In genomic region chr3:111485086-111485485, GRCh38 we compare ENCODE assay signal across 22 cellular contexts. TPM values are rescaled to one million over a fixed set of nuclear protein-coding genes. Genes with fewer than 3 reads are reported as not detected.
DNase-seq lines count a peak whose midpoint lies in the region; ATAC-seq, FAIRE-seq and TF ChIP-seq lines count a peak whose summit lies in the region.
"Had no signal": no experiment of that assay in that cellular context is flagged by ENCODE, and none has a peak within 500 bp of the region (broad histone marks: within the 10 kb centered on the region; RNA-seq: fewer than 3 reads in every experiment).

No MANE protein-coding gene starts in this region.

- TF ChIP-seq POLR2A in K562 (conservative IDR thresholded peaks at IDR 0.05): no peak

- H4K20me1 ChIP-seq in GM23248 (ENCODE audit: insufficient read depth) (no peaks in the 10 kb centered on the region), K562 (replicated peaks; ENCODE audit: control insufficient read depth, insufficient read depth, low read length) (no peaks in the 10 kb centered on the region)

- H3K27me3 ChIP-seq in GM23248 (replicated peaks; ENCODE audit: insufficient read depth) (no peaks in the 10 kb centered on the region), K562 (ENCODE audit: control insufficient read depth in 2 of 2, insufficient read depth in 2 of 2, low read length in 2 of 2) (no peaks in the 10 kb centered on the region)
- H3K27me3 ChIP-seq: BE2C had no signal

- no peaks in the 10 kb centered on the region for H3F3A ChIP-seq in GM23248 (ENCODE audit: insufficient read depth)

- TF ChIP-seq CTCF in K562 (IDR thresholded peaks at IDR 0.05 in 2 of 3, conservative IDR thresholded peaks at IDR 0.05 in 1 of 3; ENCODE audit: insufficient read depth in 2 of 3, low read depth in 1 of 3, low read length in 3 of 3): no peak
- TF ChIP-seq CTCF in mesothelial cell of epicardium (IDR thresholded peaks at IDR 0.05; ENCODE audit: unreplicated experiment): no peak

- in situ Hi-C loops in GM23248 (cut with MboI) (no loop called here), K562 (cut with MboI) (loop anchor here (25.0 kb wide), 1 partner anchor 1748 kb away; no protein-coding TSS in a partner anchor)

- CTCF ChIA-PET in K562 (lab: Yijun Ruan, JAX; ENCODE audit: low intra/inter-chr PET ratio): no interaction called here

- H3K79me2 ChIP-seq in GM23248 (ENCODE audit: insufficient read depth) (no peaks in the 10 kb centered on the region), K562 (ENCODE audit: control insufficient read depth, insufficient read depth, low read length) (no peaks in the 10 kb centered on the region)

- H3K9me3 ChIP-seq in GM23248 (ENCODE audit: low read depth) (no peaks in the 10 kb centered on the region), K562 (replicated peaks; ENCODE audit: control insufficient read depth, insufficient read depth, low read depth, low read length) (no peaks in the 10 kb centered on the region)
- H3K9me3 ChIP-seq: BE2C had no signal

- POLR2A ChIA-PET in K562 (lab: Yijun Ruan, JAX): no interaction called here

- no peaks in the 10 kb centered on the region for H3K9me1 ChIP-seq in K562 (ENCODE audit: control insufficient read depth, insufficient read depth, low read length)

- H2AFZ ChIP-seq in GM23248 (peak overlapping the region; percentile 75), K562 (ENCODE audit: low read depth, low read length) (no peak overlapping the region)
- H2AFZ ChIP-seq: GM23338 had no signal

- intact Hi-C loops in K562 (cut with micrococcal nuclease): no loop called here

- H3K27ac Mint-ChIP-seq in mesothelial cell of epicardium: peak overlapping the region; percentile 26
- H3K27ac Mint-ChIP-seq: CD4-positive, CD25-positive, alpha-beta regulatory T cell; GM23338 had no signal

- H3K9ac ChIP-seq in GM23248: peak overlapping the region; percentile 9; the same call in 1 of the 2 replicates
- no peak overlapping the region for H3K9ac ChIP-seq in K562 (ENCODE audit: insufficient read depth in 1 of 2, low read depth in 2 of 2, low read length in 2 of 2)
- H3K9ac ChIP-seq: KMS-11 had no signal

- peak overlapping the region; percentile 30 for H3K4me2 ChIP-seq in GM23248 (ENCODE audit: unreplicated experiment)
- no peak overlapping the region for H3K4me2 ChIP-seq in K562 (ENCODE audit: insufficient read depth, low read length)
- H3K4me2 ChIP-seq: GM23338, KMS-11 had no signal

- H3K4me3 Mint-ChIP-seq in mesothelial cell of epicardium: no peak overlapping the region
- H3K4me3 Mint-ChIP-seq: CD4-positive, CD25-positive, alpha-beta regulatory T cell; GM23338 had no signal

- 0 out of 2 replicates have a peak, but pooled peaks cover 3% of the 10 kb centered on the region for H3K9me2 ChIP-seq in GM23248 (ENCODE audit: insufficient read depth)

- ATAC-seq in K562 (no peak), HG03045 (IDR thresholded peaks at IDR 0.05; ENCODE audit: unreplicated experiment) (no peak)
- ATAC-seq: GM12878, GM23338, HCT116 had no signal

- H3K27ac ChIP-seq in GM23248 (peak overlapping the region; percentile 30; the same call in 1 of the 2 replicates), K562 (ENCODE audit: extremely low read depth, low read depth, low read length) (no peak overlapping the region)
- H3K27ac ChIP-seq: 22Rv1, KMS-11 had no signal

- H3K36me3 ChIP-seq in GM23248 (ENCODE audit: low read depth) (no peaks in the 10 kb centered on the region), K562 (ENCODE audit: control insufficient read depth, insufficient read depth, low read length) (no peaks in the 10 kb centered on the region)
- H3K36me3 ChIP-seq: BE2C had no signal

- H3K27me3 Mint-ChIP-seq in mesothelial cell of epicardium (ENCODE audit: low read depth): no peaks in the 10 kb centered on the region

- no TSS peak for BruUV-seq in K562 (replicated peaks; lab: Mats Ljungman, UMichigan)

- DNase-seq in DMS 273 (lab: John Stamatoyannopoulos, UW; ENCODE audit: unreplicated experiment) (peak; percentile 46), DMS 273 treated with DMSO at 0.1 percent for 48 hours (lab: John Stamatoyannopoulos, UW) (no peak), GM23248 (no peak), K562 (ENCODE audit: extremely low read depth in 1 of 4, low spot score in 3 of 4) (no peak), mesothelial cell of epicardium (ENCODE audit: low spot score in 2 of 2, unreplicated experiment in 2 of 2) (no peak), mesenteric fat pad (ENCODE audit: low spot score) (no peak)
- no peak for DNase-seq in activated effector memory CD4-positive, alpha-beta T cell treated with Interleukin-2 at 50 U/mL for 16 hours
- DNase-seq: BE2C; CD4-positive, CD25-positive, alpha-beta regulatory T cell; COR-L47; NCI-H1417; NCI-H1930; NCI-H69; NK-92 treated with Interleukin-12 subunit alpha and Interleukin-12 subunit beta, amount 100 ng/mL, for 24 hours; Right ventricle myocardium superior had no signal

- H3K9me3 Mint-ChIP-seq in mesothelial cell of epicardium: peaks cover 28% of the 10 kb centered on the region

- H3K36me3 Mint-ChIP-seq in mesothelial cell of epicardium: peaks cover 3% of the 10 kb centered on the region

- no peak for TF ChIP-seq EP300 in K562 (IDR thresholded peaks at IDR 0.05; ENCODE audit: low read length)

- H3K4me1 ChIP-seq in GM23248 (ENCODE audit: insufficient read depth): peaks cover 13% of the 10 kb centered on the region
- no peaks in the 10 kb centered on the region for H3K4me1 ChIP-seq in K562 (replicated peaks in 1 of 2; ENCODE audit: control insufficient read depth in 2 of 2, insufficient read depth in 2 of 2, low read length in 2 of 2)
- H3K4me1 ChIP-seq: BE2C had no signal

- TF ChIP-seq RAD21 in K562 (CRISPR knock-in tag; conservative IDR thresholded peaks at IDR 0.05 in 1 of 2, IDR thresholded peaks at IDR 0.05 in 1 of 2): no peak

- FAIRE-seq in K562 (lab: Jason Lieb, UNC): no peak
- FAIRE-seq: GM12878, GM19239 had no signal

- H3K4me3 ChIP-seq in GM23248: no peak overlapping the region
- no peak overlapping the region for H3K4me3 ChIP-seq in K562
- H3K4me3 ChIP-seq: GM12878, GM23338 had no signal

- H3K4me1 Mint-ChIP-seq in mesothelial cell of epicardium: peaks cover 13% of the 10 kb centered on the region
- H3K4me1 Mint-ChIP-seq: CD4-positive, CD25-positive, alpha-beta regulatory T cell; GM23338 had no signal

- WGBS in GM23248 (ENCODE audit: low coverage in 1 of 2, low lambda C conversion rate in 2 of 2, missing lambda C conversion rate in 2 of 2), 2 experiments: 44 to 50% methylated on average over 1 of the region's 1 CpG
- 0% methylated on average over 1 of the region's 1 CpG for WGBS in K562 (ENCODE audit: insufficient coverage, low coverage, missing lambda C conversion rate)

TF ChIP-seq in K562, 482 proteins besides CTCF, POLR2A, EP300 and RAD21 (continues in another document):
- 0 out of 2 replicates have a peak, but pooled peaks have one; percentile 8 for TF ChIP-seq POLR2H (tag; IDR thresholded peaks at IDR 0.05; ENCODE audit: low read depth)
- no peak for TF ChIP-seq CBFA2T2 (conservative IDR thresholded peaks at IDR 0.05)
- no peak for TF ChIP-seq HNRNPUL1 (IDR thresholded peaks at IDR 0.05; ENCODE audit: low read length)
- no peak for TF ChIP-seq CEBPG (CRISPR knock-in tag; IDR thresholded peaks at IDR 0.05)
- peak; percentile 2 to 38; a peak in 1 of 4 replicates for TF ChIP-seq CEBPG (tag; conservative IDR thresholded peaks at IDR 0.05 in 1 of 2, IDR thresholded peaks at IDR 0.05 in 1 of 2)
- TF ChIP-seq, protein P1, sequence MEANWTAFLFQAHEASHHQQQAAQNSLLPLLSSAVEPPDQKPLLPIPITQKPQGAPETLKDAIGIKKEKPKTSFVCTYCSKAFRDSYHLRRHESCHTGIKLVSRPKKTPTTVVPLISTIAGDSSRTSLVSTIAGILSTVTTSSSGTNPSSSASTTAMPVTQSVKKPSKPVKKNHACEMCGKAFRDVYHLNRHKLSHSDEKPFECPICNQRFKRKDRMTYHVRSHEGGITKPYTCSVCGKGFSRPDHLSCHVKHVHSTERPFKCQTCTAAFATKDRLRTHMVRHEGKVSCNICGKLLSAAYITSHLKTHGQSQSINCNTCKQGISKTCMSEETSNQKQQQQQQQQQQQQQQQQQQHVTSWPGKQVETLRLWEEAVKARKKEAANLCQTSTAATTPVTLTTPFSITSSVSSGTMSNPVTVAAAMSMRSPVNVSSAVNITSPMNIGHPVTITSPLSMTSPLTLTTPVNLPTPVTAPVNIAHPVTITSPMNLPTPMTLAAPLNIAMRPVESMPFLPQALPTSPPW (CRISPR knock-in tag; IDR thresholded peaks at IDR 0.05): no peak
- 0 out of 2 replicates have a peak, but pooled peaks have one; percentile 13 for TF ChIP-seq ATF4 (CRISPR knock-in tag; IDR thresholded peaks at IDR 0.05)
- TF ChIP-seq POLR2B (IDR thresholded peaks at IDR 0.05; ENCODE audit: low read depth, partially characterized antibody): no peak
- TF ChIP-seq CSDE1 (IDR thresholded peaks at IDR 0.05): no peak

RNA-seq across cellular contexts. Expression of gene CD96, which starts 56.9 kb away (rescaled TPM):
- total RNA-seq in GM23248 (2014; rRNA removed; shearing (Covaris generic)): not detected in 2 replicates
- polyA plus RNA-seq in GM23248 (2016; fragmentation: Nextera tagmentation; extraction: Ambion mirVana): not detected in 2 replicates
- 6.3 and 6.9 TPM in 2 replicates for total RNA-seq in K562 (2011; cell fraction: chromatin; rRNA removed; ENCODE audit: low replicate concordance)
- total RNA-seq in K562 (2011; cell fraction: nucleolus; rRNA removed): 2.8 and 4.1 TPM in 2 replicates
- 4.9 and 6.7 TPM in 2 replicates for total RNA-seq in K562 (2011; cell fraction: nucleoplasm; rRNA removed)
- 0.29 and 0.54 TPM in 2 replicates for total RNA-seq in K562 (2014; rRNA removed)
- total RNA-seq in K562 (2014; rRNA removed; fragmentation: Illumina TruSeq; extraction: Trizol): 1.2 and 1.5 TPM in 2 replicates
- total RNA-seq in K562 (2015; rRNA removed; fragmentation: Illumina TruSeq; extraction: Trizol): 0.65 and 1.0 TPM in 2 replicates
- 0.78 and 1.6 TPM in 2 replicates for total RNA-seq in K562 (2021)
- 5.7 and 7.7 TPM in 2 replicates for polyA plus RNA-seq in K562 (2011; rRNA removed)
- 1.6 and 4.6 TPM in 2 replicates for polyA plus RNA-seq in K562 (2011; cell fraction: cytosol; rRNA removed)
- polyA plus RNA-seq in K562 (2011; cell fraction: nucleus; rRNA removed): 2.0 and 4.5 TPM in 2 replicates
- polyA plus RNA-seq in K562 (2012): 1.7 and 5.1 TPM in 2 replicates
- 1.2 and 1.5 TPM in 2 replicates for polyA plus RNA-seq in K562 (2014; fragmentation: Illumina TruSeq; extraction: Trizol)
- 1 to 10 TPM; 2.6 to 3.3 TPM for polyA plus RNA-seq in K562 (2014; fragmentation: Nextera tagmentation; extraction: Ambion mirVana)
- 0.32 and 0.50 TPM in 2 replicates for polyA plus RNA-seq in K562 (2014; rRNA removed)
- polyA minus RNA-seq in K562 (2011; rRNA and poly(A)+ RNA removed): 3.6 and 7.9 TPM in 2 replicates
- polyA minus RNA-seq in K562 (2011; cell fraction: cytosol; rRNA and poly(A)+ RNA removed): 0.38 and 2.2 TPM in 2 replicates
- 3.5 and 10.0 TPM in 2 replicates for polyA minus RNA-seq in K562 (2011; cell fraction: nucleus; rRNA and poly(A)+ RNA removed)
- 0.20 to 0.27 TPM (median 0.23 TPM) in 3 replicates for total RNA-seq in mesothelial cell of epicardium
- total RNA-seq in mesenteric fat pad: 6.9 TPM
- total RNA-seq: GM23338 had no signal
